ENCODE assay signal across 28 cellular contexts in the genomic region with DNA sequence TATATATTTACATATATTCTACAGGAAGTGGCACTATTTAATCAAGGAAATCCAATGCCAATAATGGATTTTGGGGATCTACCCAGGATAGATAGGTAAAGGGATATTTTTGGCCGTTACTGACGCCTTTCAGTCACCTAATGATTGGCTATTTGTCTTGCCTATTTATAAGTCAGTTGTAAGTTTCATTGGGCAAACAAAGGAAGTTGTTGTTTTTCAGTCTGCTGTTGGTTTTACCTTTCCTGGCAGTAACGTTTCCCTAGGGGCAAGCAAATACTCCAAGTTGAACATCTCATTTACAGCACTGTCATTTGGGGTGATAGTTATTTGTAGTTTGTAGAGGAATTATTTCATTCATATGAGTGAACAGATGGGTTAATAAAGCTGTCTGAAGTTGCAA. TPM values are rescaled to one million over a fixed set of nuclear protein-coding genes. Genes with fewer than 3 reads are reported as not detected.
DNase-seq lines count a peak whose midpoint lies in the region; ATAC-seq, FAIRE-seq and TF ChIP-seq lines count a peak whose summit lies in the region.
"Had no signal": no experiment of that assay in that cellular context is flagged by ENCODE, and none has a peak within 500 bp of the region (broad histone marks: within the 10 kb centered on the region; RNA-seq: fewer than 3 reads in every experiment).

No MANE protein-coding gene starts in this region.

- 0% methylated on average over 3 of the region's 3 CpGs for WGBS in GM12878 (ENCODE audit: insufficient coverage, insufficient replicate concordance, low lambda C conversion rate, missing lambda C conversion rate)

- TF ChIP-seq EP300 in GM12878 (IDR thresholded peaks at IDR 0.05; ENCODE audit: borderline replicate concordance in 1 of 2, control insufficient read depth in 1 of 2, low read depth in 2 of 2, low read length in 2 of 2): no peak

- no peak overlapping the region for H3K27ac ChIP-seq in GM12878 (ENCODE audit: control insufficient read depth, insufficient read depth)
- no peak overlapping the region for H3K27ac ChIP-seq in Peyer's patch
- H3K27ac ChIP-seq: A549, C4-2B had no signal

- no TSS peak for BruUV-seq in GM12878 (replicated peaks; lab: Mats Ljungman, UMichigan)

- ATAC-seq in GM18861 (IDR thresholded peaks at IDR 0.05; ENCODE audit: unreplicated experiment): peak; percentile 54
- ATAC-seq in GM21576 (IDR thresholded peaks at IDR 0.05; ENCODE audit: unreplicated experiment): peak; percentile 40
- ATAC-seq in HG03571 (IDR thresholded peaks at IDR 0.05; ENCODE audit: unreplicated experiment): peak; percentile 38
- no peak for ATAC-seq in GM12878
- ATAC-seq in GM21723 (IDR thresholded peaks at IDR 0.05; ENCODE audit: unreplicated experiment): no peak
- ATAC-seq: A549; CD8-positive, alpha-beta T cell; GM23338; T-helper 17 cell had no signal

- no peaks in the 10 kb centered on the region; the same call in 2 of the 3 replicates for H3K9me3 ChIP-seq in GM12878 (replicated peaks; ENCODE audit: control insufficient read depth, insufficient read depth, low read length)
- no peaks in the 10 kb centered on the region for H3K9me3 ChIP-seq in Peyer's patch
- H3K9me3 ChIP-seq: MG63, SK-N-SH had no signal

- no peaks in the 10 kb centered on the region for H3K27me3 ChIP-seq in GM12878 (replicated peaks in 1 of 2; ENCODE audit: control insufficient read depth in 2 of 2, insufficient read depth in 2 of 2, low read length in 1 of 2)
- no peaks in the 10 kb centered on the region for H3K27me3 ChIP-seq in Peyer's patch
- H3K27me3 ChIP-seq: MG63 had no signal

- TF ChIP-seq POLR2A in GM12878 (IDR thresholded peaks at IDR 0.05; ENCODE audit: low read depth, low read length) (no peak), Peyer's patch (IDR thresholded peaks at IDR 0.05) (no peak)

- SMC1A ChIA-PET in GM12878 (lab: Charles Lee; ENCODE audit: uncharacterized antibody, unreplicated experiment): interaction anchor here (1.6 kb wide), 1 partner anchor 10 kb away, joined by 4 read pairs; no protein-coding TSS in a partner anchor

- in situ Hi-C loops in GM12878 (cut with MboI): no loop called here

- intact Hi-C loops in GM12878 (cut with micrococcal nuclease; ENCODE audit: unreplicated experiment): no loop called here

- TF ChIP-seq CTCF in GM12878 (IDR thresholded peaks at IDR 0.05 in 2 of 3, conservative IDR thresholded peaks at IDR 0.05 in 1 of 3; ENCODE audit: control insufficient read depth in 2 of 3, extremely low read depth in 1 of 3, insufficient read depth in 1 of 3, low read depth in 3 of 3, low read length in 3 of 3) (no peak), Peyer's patch (IDR thresholded peaks at IDR 0.05) (no peak)

- no peak for TF ChIP-seq RAD21 in GM12878 (IDR thresholded peaks at IDR 0.05; ENCODE audit: insufficient read depth, low read depth, low read length)

- CTCF ChIA-PET in GM12878 (lab: Yijun Ruan, JAX): interaction anchor here (1.4 to 2.4 kb wide), 2 partner anchors 10 to 26 kb away, joined by 3 to 17 read pairs; no protein-coding TSS in a partner anchor

- H3K4me1 ChIP-seq in GM12878 (ENCODE audit: control insufficient read depth, insufficient read depth, low read length) (no peaks in the 10 kb centered on the region), Peyer's patch (no peaks in the 10 kb centered on the region)
- H3K4me1 ChIP-seq: A549 had no signal

- DNase-seq in GM12878 (ENCODE audit: low read depth, low spot score) (no peak), Peyer's patch (no peak)
- no peak for DNase-seq in stimulated activated CD4-positive, alpha-beta T cell treated with anti-CD3 and anti-CD28 coated beads, Interleukin-4, amount 100 ng/mL, for 1 hour
- DNase-seq: AML-193; CD8-positive, alpha-beta T cell; DMS 273 treated with DMSO at 0.1 percent for 48 hours; DMS79; EL; GDM1; H9; KBM-7; MG63; NCI-H1105 treated with DMSO at 0.1 percent for 48 hours; NCI-H146; NCI-H1930; NCI-H2227 treated with DMSO at 0.1 percent for 48 hours; NCI-H526 treated with DMSO at 0.1 percent for 48 hours; SK-N-SH; SW 1271; T-helper 17 cell; T1000 had no signal

- H3K4me3 ChIP-seq in GM12878: no peak overlapping the region
- no peak overlapping the region for H3K4me3 ChIP-seq in Peyer's patch
- H3K4me3 ChIP-seq: A549, GM23338, MG63 had no signal

- POLR2A ChIA-PET in GM12878 (lab: Charles Lee): no interaction called here

- RAD21 ChIA-PET in GM12878 (lab: Charles Lee; ENCODE audit: unreplicated experiment): no interaction called here

- no peak overlapping the region for H2AFZ ChIP-seq in GM12878 (ENCODE audit: control insufficient read depth, low read depth, low read length)
- H2AFZ ChIP-seq: GM23338 had no signal

- H3K36me3 ChIP-seq in GM12878 (ENCODE audit: control insufficient read depth in 2 of 2, insufficient read depth in 2 of 2, low read length in 1 of 2) (no peaks in the 10 kb centered on the region), Peyer's patch (no peaks in the 10 kb centered on the region)
- H3K36me3 ChIP-seq: MG63 had no signal

- H4K20me1 ChIP-seq in GM12878 (ENCODE audit: control insufficient read depth, insufficient read depth): no peaks in the 10 kb centered on the region

- no peak overlapping the region for H3K9ac ChIP-seq in GM12878 (ENCODE audit: control insufficient read depth, insufficient read depth, low read length)
- H3K9ac ChIP-seq: SK-N-SH had no signal

- no peak overlapping the region for H3K4me2 ChIP-seq in GM12878 (ENCODE audit: control insufficient read depth, insufficient read depth)
- H3K4me2 ChIP-seq: A549, GM23338, SK-N-SH had no signal

- H3K79me2 ChIP-seq in GM12878 (ENCODE audit: control insufficient read depth, insufficient read depth, low read length): no peaks in the 10 kb centered on the region

- FAIRE-seq in GM12878 (lab: Jason Lieb, UNC): no peak
- FAIRE-seq: A549 had no signal

TF ChIP-seq in GM12878, 131 proteins besides CTCF, POLR2A, EP300 and RAD21:
- TF ChIP-seq MAX (IDR thresholded peaks at IDR 0.05; ENCODE audit: low read depth, low read length) (no peak), MEF2B (IDR thresholded peaks at IDR 0.05; ENCODE audit: partially characterized antibody, poor library complexity, severe bottlenecking) (peak; percentile 12)
TF ChIP-seq in GM12878: peak in this region for 1.

RNA-seq across cellular contexts. Expression of gene LANCL1, which starts 17.0 kb away (rescaled TPM):
- 27.5 and 30.4 TPM in 2 replicates for total RNA-seq in GM12878 (2013; cell fraction: nucleolus; rRNA removed)
- total RNA-seq in GM12878 (2014; rRNA removed) (16.1 and 21.0 TPM in 2 replicates), GM12878 (2014; rRNA removed; fragmentation: Illumina TruSeq; extraction: Trizol) (22.9 and 26.1 TPM in 2 replicates), GM12878 (2021) (30.9 and 33.4 TPM in 2 replicates), Peyer's patch (10 to 100 TPM; 13.2 to 22.6 (median 18.7) TPM)
- polyA plus RNA-seq in GM12878 (2011; ENCODE audit: low read depth): 13.7 TPM
- polyA plus RNA-seq in GM12878 (2011; rRNA removed) (79.1 and 90.1 TPM in 2 replicates), GM12878 (2014; fragmentation: Illumina TruSeq; extraction: Trizol) (33.6 and 38.3 TPM in 2 replicates), GM12878 (2014; fragmentation: Nextera tagmentation; extraction: Ambion mirVana) (10 to 100 TPM; 13.6 to 18.4 TPM), GM12878 (2014; rRNA removed) (21.2 and 22.9 TPM in 2 replicates), GM12878 (2016; fragmentation: Nextera tagmentation; extraction: Ambion mirVana) (10 to 100 TPM; 31.7 to 33.6 TPM)
- 48.3 and 62.4 TPM in 2 replicates for polyA plus RNA-seq in GM12878 (2011; cell fraction: cytosol; rRNA removed)
- 38.0 and 44.0 TPM in 2 replicates for polyA plus RNA-seq in GM12878 (2011; cell fraction: nucleus; rRNA removed)
- polyA plus RNA-seq in GM12878 (2012): 12.9 and 15.7 TPM in 2 replicates
- 72.9 and 78.3 TPM in 2 replicates for polyA minus RNA-seq in GM12878 (2011; rRNA and poly(A)+ RNA removed)
- 28.5 and 28.8 TPM in 2 replicates for polyA minus RNA-seq in GM12878 (2011; cell fraction: cytosol; rRNA and poly(A)+ RNA removed)
- 16.7 and 17.3 TPM in 2 replicates for polyA minus RNA-seq in GM12878 (2011; cell fraction: nucleus; rRNA and poly(A)+ RNA removed)

Comparison
In these comparisons a context has a peak if more than half of its experiments do, and no peak if none do; other contexts are left out.
1. ATAC-seq: peak in GM18861 (single experiment), GM21576 (single experiment) and HG03571 (single experiment); none in GM12878 (single experiment) and GM21723 (single experiment).